ENCODE assay signal across 15 cellular contexts in the genomic region with DNA sequence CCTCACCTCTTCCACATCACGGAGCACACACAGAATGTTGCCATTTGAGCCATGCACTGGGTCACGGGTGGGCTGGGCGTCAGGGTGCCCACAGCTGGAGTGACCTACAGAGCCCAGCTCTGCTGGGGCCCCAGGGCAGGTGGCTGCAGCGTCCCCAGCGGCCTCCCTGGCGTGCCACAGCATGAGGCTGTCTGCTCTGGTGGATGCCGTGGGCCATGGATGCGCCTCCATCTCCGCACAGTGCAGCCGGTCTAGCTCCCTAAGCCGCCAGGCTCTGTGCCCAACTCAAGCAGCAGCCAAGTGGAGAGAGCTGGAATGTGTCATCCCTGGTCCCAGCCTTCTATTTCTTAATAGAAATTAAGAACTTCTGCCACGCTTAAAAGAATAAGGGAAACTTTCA. TPM values are rescaled to one million over a fixed set of nuclear protein-coding genes. Genes with fewer than 3 reads are reported as not detected.
DNase-seq lines count a peak whose midpoint lies in the region; ATAC-seq and TF ChIP-seq lines count a peak whose summit lies in the region.
"Had no signal": no experiment of that assay in that cellular context is flagged by ENCODE, and none has a peak within 500 bp of the region (broad histone marks: within the 10 kb centered on the region; RNA-seq: fewer than 3 reads in every experiment).

No MANE protein-coding gene starts in this region.

- H3K27ac ChIP-seq in body of pancreas: no peak overlapping the region
- peak overlapping the region in 1 of 2 donors; percentile 27 for H3K27ac ChIP-seq in right atrium auricular region
- H3K27ac ChIP-seq: thoracic aorta, VCaP had no signal

- H3K4me3 ChIP-seq in body of pancreas: no peak overlapping the region
- H3K4me3 ChIP-seq in right atrium auricular region: no peak overlapping the region
- H3K4me3 ChIP-seq: thoracic aorta had no signal

- intact Hi-C loops in body of pancreas (cut with DNase I): no loop called here

- no peak for TF ChIP-seq POLR2A in body of pancreas (IDR thresholded peaks at IDR 0.05)

- TF ChIP-seq CTCF in body of pancreas (IDR thresholded peaks at IDR 0.05) (no peak), right atrium auricular region (IDR thresholded peaks at IDR 0.05) (no peak)

- peak; percentile 58 for DNase-seq in AG08396 (ENCODE audit: low spot score)
- DNase-seq in body of pancreas: peak in 3 of 4 donors; percentile 32 to 41 (median 33)
- DNase-seq in right atrium auricular region (ENCODE audit: low spot score): peak; percentile 75
- peak; percentile 60 for DNase-seq in occipital lobe (lab: John Stamatoyannopoulos, UW)
- DNase-seq in stimulated activated naive CD4-positive, alpha-beta T cell treated with Interleukin-2 at 50 U/mL for 16 hours (lab: John Stamatoyannopoulos, UW): no peak
- DNase-seq in NCI-H446 treated with DMSO at 0.1 percent for 48 hours (lab: John Stamatoyannopoulos, UW): no peak
- DNase-seq: activated CD8-positive, alpha-beta memory T cell treated with anti-CD3 and anti-CD28 coated beads, Interleukin-2, amount 10 ng/mL, durations not matched to agents 7 days and 5 days; NCI-H1092; NCI-H2227 treated with DMSO at 0.1 percent for 48 hours; SK-N-SH had no signal

- H3K27me3 ChIP-seq in body of pancreas (no peaks in the 10 kb centered on the region), right atrium auricular region (no peaks in the 10 kb centered on the region)

- H3K9me3 ChIP-seq in body of pancreas (no peaks in the 10 kb centered on the region), right atrium auricular region (no peaks in the 10 kb centered on the region)
- H3K9me3 ChIP-seq: SK-N-SH, thoracic aorta had no signal

- ATAC-seq in body of pancreas (peak; percentile 36), GM19455 (IDR thresholded peaks at IDR 0.05; ENCODE audit: unreplicated experiment) (no peak), SK-N-SH treated with all-trans-retinoic acid at 6 μM for 48 hours (no peak)
- ATAC-seq: activated CD8-positive, alpha-beta memory T cell treated with anti-CD3 and anti-CD28 coated beads, Interleukin-2, amount 10 ng/mL, durations not matched to agents 7 days and 5 days; left colon had no signal

- WGBS in body of pancreas, 2 donors: 79 to 81% methylated on average over 10 of the region's 12 CpGs

- H3K4me1 ChIP-seq in body of pancreas (no peaks in the 10 kb centered on the region), right atrium auricular region (peaks cover 0 to 28% of the 10 kb centered on the region in 2 donors)

- H3K36me3 ChIP-seq in body of pancreas (replicated peaks in 1 of 2; ENCODE audit: insufficient read depth in 1 of 2, low read depth in 2 of 2): no peaks in the 10 kb centered on the region
- H3K36me3 ChIP-seq in right atrium auricular region: no peaks in the 10 kb centered on the region
- H3K36me3 ChIP-seq: thoracic aorta had no signal

TF ChIP-seq in SK-N-SH treated with all-trans-retinoic acid at 6 μM for 48 hours, 23 proteins besides CTCF, POLR2A, EP300 and RAD21:
- no peak for TF ChIP-seq TCF4 (CRISPR knock-in tag; IDR thresholded peaks at IDR 0.05; ENCODE audit: borderline replicate concordance)
- TF ChIP-seq ARNTL (CRISPR knock-in tag; IDR thresholded peaks at IDR 0.05; ENCODE audit: borderline replicate concordance, low read depth): no peak
- no peak for TF ChIP-seq ISL1 (CRISPR knock-in tag; IDR thresholded peaks at IDR 0.05)
- TF ChIP-seq RARB (CRISPR knock-in tag; IDR thresholded peaks at IDR 0.05): no peak
- no peak for TF ChIP-seq GLIS3 (CRISPR knock-in tag; IDR thresholded peaks at IDR 0.05)
- TF ChIP-seq, protein P1, sequence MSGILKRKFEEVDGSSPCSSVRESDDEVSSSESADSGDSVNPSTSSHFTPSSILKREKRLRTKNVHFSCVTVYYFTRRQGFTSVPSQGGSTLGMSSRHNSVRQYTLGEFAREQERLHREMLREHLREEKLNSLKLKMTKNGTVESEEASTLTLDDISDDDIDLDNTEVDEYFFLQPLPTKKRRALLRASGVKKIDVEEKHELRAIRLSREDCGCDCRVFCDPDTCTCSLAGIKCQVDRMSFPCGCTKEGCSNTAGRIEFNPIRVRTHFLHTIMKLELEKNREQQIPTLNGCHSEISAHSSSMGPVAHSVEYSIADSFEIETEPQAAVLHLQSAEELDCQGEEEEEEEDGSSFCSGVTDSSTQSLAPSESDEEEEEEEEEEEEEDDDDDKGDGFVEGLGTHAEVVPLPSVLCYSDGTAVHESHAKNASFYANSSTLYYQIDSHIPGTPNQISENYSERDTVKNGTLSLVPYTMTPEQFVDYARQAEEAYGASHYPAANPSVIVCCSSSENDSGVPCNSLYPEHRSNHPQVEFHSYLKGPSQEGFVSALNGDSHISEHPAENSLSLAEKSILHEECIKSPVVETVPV (CRISPR knock-in tag; IDR thresholded peaks at IDR 0.05): no peak
- no peak for TF ChIP-seq TOX (CRISPR knock-in tag; IDR thresholded peaks at IDR 0.05; ENCODE audit: borderline replicate concordance)

RNA-seq across cellular contexts. Expression of a gene that starts 59.1 kb away (rescaled TPM):
- total RNA-seq in body of pancreas (10 to 100 TPM; 24.1 to 33.9 TPM), right atrium auricular region (10 to 100 TPM; 31.8 to 48.6 TPM), occipital lobe (6.7 TPM)

Comparison
In these comparisons a context has a peak if more than half of its experiments do, and no peak if none do; other contexts are left out.
1. DNase-seq: peak in AG08396 (single experiment), body of pancreas (3 of 4), right atrium auricular region (single experiment) and occipital lobe (single experiment); none in stimulated activated naive CD4-positive, alpha-beta T cell treated with Interleukin-2 at 50 U/mL for 16 hours (single experiment) and NCI-H446 treated with DMSO at 0.1 percent for 48 hours (single experiment).